37 cellular contexts compared by ENCODE assay signal in genomic region chr7:111622084-111622483, GRCh38.
"Had no signal": no experiment of that assay in that cellular context is flagged by ENCODE, and none has a peak within 500 bp of the region (broad histone marks: within the 10 kb centered on the region; RNA-seq: fewer than 3 reads in every experiment).

No MANE protein-coding gene starts in this region.

- ATAC-seq: activated CD4-positive, alpha-beta T cell treated with anti-CD3 and anti-CD28 coated beads for 36 hours; activated CD4-positive, CD25-positive, alpha-beta regulatory T cell treated with anti-CD3 and anti-CD28 coated beads, Interleukin-2, amount 50 U/mL, for 24 hours; activated CD8-positive, alpha-beta T cell treated with anti-CD3 and anti-CD28 coated beads for 36 hours; activated naive CD4-positive, alpha-beta T cell treated with anti-CD3 and anti-CD28 coated beads, Interleukin-2, amount 50 U/mL, for 72 hours; activated T-cell treated with anti-CD3 and anti-CD28 coated beads, Interleukin-2, amount 50 U/mL, for 4 hours; activated T-cell treated with anti-CD3 and anti-CD28 coated beads, Interleukin-2, amount 50 U/mL, for 72 hours; activated T-helper 17 cell treated with anti-CD3 and anti-CD28 coated beads, Interleukin-2, amount 50 U/mL, for 72 hours; body of pancreas; WTC11 had no signal

- H3K4me3 ChIP-seq: adrenal gland, body of pancreas, breast epithelium had no signal

- H3K4me3 Mint-ChIP-seq: activated CD4-positive, alpha-beta memory T cell treated with anti-CD3 and anti-CD28 coated beads for 36 hours; activated CD4-positive, alpha-beta T cell treated with anti-CD3 and anti-CD28 coated beads for 36 hours; activated CD4-positive, alpha-beta T cell treated with anti-CD3 and anti-CD28 coated beads, Interleukin-2, amount 10 ng/mL, durations not matched to agents 7 days and 5 days; activated CD8-positive, alpha-beta T cell treated with anti-CD3 and anti-CD28 coated beads for 36 hours; activated naive CD4-positive, alpha-beta T cell treated with anti-CD3 and anti-CD28 coated beads for 36 hours; activated naive CD8-positive, alpha-beta T cell treated with anti-CD3 and anti-CD28 coated beads for 36 hours; activated T-cell treated with anti-CD3 and anti-CD28 coated beads, Interleukin-2, amount 50 U/mL, for 4 hours; activated T-cell treated with anti-CD3 and anti-CD28 coated beads, Interleukin-2, amount 50 U/mL, for 72 hours; activated T-helper 1 cell treated with anti-CD3 and anti-CD28 coated beads, Interleukin-12 subunit alpha, Interleukin-12 subunit beta, Interleukin-2, Interleukin-4 antibody, amounts not matched to agents 30 ng/mL and 10 ng/mL and 1 ng/mL, durations not matched to agents 14 hours and 24 hours and 36 hours; activated T-helper 17 cell treated with anti-CD3 and anti-CD28 coated beads, Interleukin-2, amount 50 U/mL, for 72 hours; T-helper 1 cell treated with Interleukin-12 subunit alpha and Interleukin-12 subunit beta and Interleukin-4 antibody, amounts not matched to agents 30 μg/mL and 1 μg/mL, for 36 hours; T-helper 2 cell treated with Interferon-gamma antibody and Interleukin-4, amounts not matched to agents 5 μg/mL and 100 μg/mL, for 36 hours; WTC11 had no signal

- H3K27me3 ChIP-seq: adrenal gland, body of pancreas, brain microvascular endothelial cell, breast epithelium had no signal

- H3K27ac ChIP-seq: adrenal gland, body of pancreas, brain microvascular endothelial cell, breast epithelium, WERI-Rb-1 had no signal

- DNase-seq: activated CD4-positive, alpha-beta memory T cell treated with anti-CD3 and anti-CD28 coated beads for 36 hours; activated CD4-positive, alpha-beta T cell treated with anti-CD3 and anti-CD28 coated beads for 1 hour; activated CD4-positive, alpha-beta T cell treated with anti-CD3 and anti-CD28 coated beads for 36 hours; activated CD4-positive, alpha-beta T cell treated with anti-CD3 and anti-CD28 coated beads for 48 hours; activated CD4-positive, alpha-beta T cell treated with anti-CD3 and anti-CD28 coated beads, Interleukin-2, amount 10 ng/mL, durations not matched to agents 7 days and 5 days; activated CD4-positive, CD25-positive, alpha-beta regulatory T cell; activated CD8-positive, alpha-beta memory T cell treated with anti-CD3 and anti-CD28 coated beads, Interleukin-2, amount 50 U/mL, for 4 hours; activated CD8-positive, alpha-beta T cell treated with anti-CD3 and anti-CD28 coated beads for 36 hours; activated effector memory CD4-positive, alpha-beta T cell treated with anti-CD3 and anti-CD28 coated beads, Interleukin-2, amount 50 U/mL, for 16 hours; activated gamma-delta T cell treated with Interleukin-2 at 50 U/mL for 16 hours; activated naive CD4-positive, alpha-beta T cell; activated naive CD4-positive, alpha-beta T cell treated with anti-CD3 and anti-CD28 coated beads for 36 hours; activated naive CD4-positive, alpha-beta T cell treated with anti-CD3 and anti-CD28 coated beads, Interleukin-2, amount 50 U/mL, for 16 hours; activated naive CD8-positive, alpha-beta T cell treated with anti-CD3 and anti-CD28 coated beads for 36 hours; activated T-cell treated with anti-CD3 and anti-CD28 coated beads for 4 hours; activated T-cell treated with anti-CD3 and anti-CD28 coated beads, Interleukin-2, amount 50 U/mL, for 1 hour; activated T-cell treated with anti-CD3 and anti-CD28 coated beads, Interleukin-2, amount 50 U/mL, for 4 hours; activated T-cell treated with anti-CD3 and anti-CD28 coated beads, Interleukin-2, amount 50 U/mL, for 72 hours; adrenal gland; amniotic stem cell; aorta; body of pancreas; brain microvascular endothelial cell; central memory CD4-positive, alpha-beta T cell; T-helper 1 cell; T-helper 2 cell; T-helper 9 cell; WERI-Rb-1 had no signal

- H3K9me3 Mint-ChIP-seq: activated CD4-positive, alpha-beta memory T cell treated with anti-CD3 and anti-CD28 coated beads for 36 hours; activated CD4-positive, alpha-beta T cell treated with anti-CD3 and anti-CD28 coated beads, Interleukin-2, amount 10 ng/mL, durations not matched to agents 7 days and 5 days; activated CD8-positive, alpha-beta T cell treated with anti-CD3 and anti-CD28 coated beads for 36 hours; activated naive CD4-positive, alpha-beta T cell treated with anti-CD3 and anti-CD28 coated beads for 36 hours; activated naive CD4-positive, alpha-beta T cell treated with anti-CD3 and anti-CD28 coated beads, Interleukin-2, amount 50 U/mL, for 72 hours; activated naive CD8-positive, alpha-beta T cell treated with anti-CD3 and anti-CD28 coated beads for 36 hours; activated T-cell treated with anti-CD3 and anti-CD28 coated beads, Interleukin-2, amount 50 U/mL, for 4 hours; activated T-cell treated with anti-CD3 and anti-CD28 coated beads, Interleukin-2, amount 50 U/mL, for 72 hours; activated T-helper 1 cell treated with anti-CD3 and anti-CD28 coated beads, Interleukin-12 subunit alpha, Interleukin-12 subunit beta, Interleukin-2, Interleukin-4 antibody, amounts not matched to agents 30 ng/mL and 10 ng/mL and 1 ng/mL, durations not matched to agents 14 hours and 24 hours and 36 hours; activated T-helper 17 cell treated with anti-CD3 and anti-CD28 coated beads, Interleukin-2, amount 50 U/mL, for 72 hours; T-helper 1 cell treated with Interleukin-12 subunit alpha and Interleukin-12 subunit beta and Interleukin-4 antibody, amounts not matched to agents 30 μg/mL and 1 μg/mL, for 36 hours; T-helper 2 cell treated with Interferon-gamma antibody and Interleukin-4, amounts not matched to agents 5 μg/mL and 100 μg/mL, for 36 hours had no signal

- H3K9me3 ChIP-seq: adrenal gland, body of pancreas, breast epithelium had no signal

- H3K27ac Mint-ChIP-seq: activated CD4-positive, alpha-beta memory T cell treated with anti-CD3 and anti-CD28 coated beads for 36 hours; activated CD4-positive, alpha-beta T cell treated with anti-CD3 and anti-CD28 coated beads for 36 hours; activated CD4-positive, alpha-beta T cell treated with anti-CD3 and anti-CD28 coated beads, Interleukin-2, amount 10 ng/mL, durations not matched to agents 7 days and 5 days; activated CD8-positive, alpha-beta T cell treated with anti-CD3 and anti-CD28 coated beads for 36 hours; activated naive CD4-positive, alpha-beta T cell treated with anti-CD3 and anti-CD28 coated beads for 36 hours; activated naive CD4-positive, alpha-beta T cell treated with anti-CD3 and anti-CD28 coated beads, Interleukin-2, amount 50 U/mL, for 72 hours; activated naive CD8-positive, alpha-beta T cell treated with anti-CD3 and anti-CD28 coated beads for 36 hours; activated T-cell treated with anti-CD3 and anti-CD28 coated beads, Interleukin-2, amount 50 U/mL, for 72 hours; activated T-helper 1 cell treated with anti-CD3 and anti-CD28 coated beads, Interleukin-12 subunit alpha, Interleukin-12 subunit beta, Interleukin-2, Interleukin-4 antibody, amounts not matched to agents 30 ng/mL and 10 ng/mL and 1 ng/mL, durations not matched to agents 14 hours and 24 hours and 36 hours; activated T-helper 17 cell treated with anti-CD3 and anti-CD28 coated beads, Interleukin-2, amount 50 U/mL, for 72 hours; T-helper 1 cell treated with Interleukin-12 subunit alpha and Interleukin-12 subunit beta and Interleukin-4 antibody, amounts not matched to agents 30 μg/mL and 1 μg/mL, for 36 hours; T-helper 2 cell treated with Interferon-gamma antibody and Interleukin-4, amounts not matched to agents 5 μg/mL and 100 μg/mL, for 36 hours; WTC11 had no signal

- H3K4me1 Mint-ChIP-seq: activated CD4-positive, alpha-beta T cell treated with anti-CD3 and anti-CD28 coated beads for 36 hours; activated CD4-positive, alpha-beta T cell treated with anti-CD3 and anti-CD28 coated beads, Interleukin-2, amount 10 ng/mL, durations not matched to agents 7 days and 5 days; activated naive CD8-positive, alpha-beta T cell treated with anti-CD3 and anti-CD28 coated beads for 36 hours; activated T-helper 17 cell treated with anti-CD3 and anti-CD28 coated beads, Interleukin-2, amount 50 U/mL, for 72 hours; WTC11 had no signal

- H3K36me3 Mint-ChIP-seq: activated CD4-positive, alpha-beta memory T cell treated with anti-CD3 and anti-CD28 coated beads for 36 hours; activated naive CD4-positive, alpha-beta T cell treated with anti-CD3 and anti-CD28 coated beads, Interleukin-2, amount 50 U/mL, for 72 hours; activated naive CD8-positive, alpha-beta T cell treated with anti-CD3 and anti-CD28 coated beads for 36 hours; WTC11 had no signal

- H3K4me1 ChIP-seq: adrenal gland, body of pancreas, breast epithelium had no signal

- H3K36me3 ChIP-seq: adrenal gland, brain microvascular endothelial cell, breast epithelium, WERI-Rb-1 had no signal

- FAIRE-seq: astrocyte had no signal
